Comparison of ENCODE assay signal across 8 cellular contexts in genomic region chr1:145824499-145824842, GRCh38. TPM values are rescaled to one million over a fixed set of nuclear protein-coding genes. Genes with fewer than 3 reads are reported as not detected.
DNase-seq lines count a peak whose midpoint lies in the region; ATAC-seq, FAIRE-seq and TF ChIP-seq lines count a peak whose summit lies in the region.

No MANE protein-coding gene starts in this region.

- H3K9me3 Mint-ChIP-seq in H9 (no peaks in the 10 kb centered on the region; a peak in 1 of 5 replicates), WTC11 (no peaks in the 10 kb centered on the region)

- no peak overlapping the region for H3T11ph ChIP-seq in H9 (ENCODE audit: low read length)

- no peak for FAIRE-seq in small intestine (lab: Jason Lieb, UNC)

- H4K20me1 ChIP-seq in H9 (ENCODE audit: control insufficient read depth, insufficient read depth, insufficient read length) (no peaks in the 10 kb centered on the region), hepatocyte (ENCODE audit: insufficient read depth, poor library complexity, severe bottlenecking) (no peaks in the 10 kb centered on the region)

- peak overlapping the region; percentile 99 for H3K27ac Mint-ChIP-seq in H9
- H3K27ac Mint-ChIP-seq in WTC11, result peak overlapping the region; percentile 99

- no peak for TF ChIP-seq CTCF in H9 (conservative IDR thresholded peaks at IDR 0.05)
- no peak for TF ChIP-seq CTCF in WTC11 (IDR thresholded peaks at IDR 0.05)
- TF ChIP-seq CTCF in hepatocyte (IDR thresholded peaks at IDR 0.05; ENCODE audit: poor library complexity), result no peak

- H3K4me1 ChIP-seq in H9 (ENCODE audit: insufficient read depth, low read length), result no peaks in the 10 kb centered on the region
- H3K4me1 ChIP-seq in hepatocyte (ENCODE audit: insufficient read depth), result peaks cover 9% of the 10 kb centered on the region
- peaks cover 0 to 2% of the 10 kb centered on the region in 2 donors for H3K4me1 ChIP-seq in small intestine (ENCODE audit: control insufficient read depth in 2 of 2, insufficient read depth in 1 of 2, low read depth in 1 of 2, low read length in 1 of 2)

- H2AK5ac ChIP-seq in H9 (ENCODE audit: insufficient read length, low read length), result no peak overlapping the region

- no peak overlapping the region for H2BK12ac ChIP-seq in H9 (ENCODE audit: insufficient read length, low read depth, low read length)

- peaks cover 3% of the 10 kb centered on the region for H3K79me1 ChIP-seq in H9 (ENCODE audit: insufficient read depth, low read depth, low read length, poor library complexity, severe bottlenecking)

- H3K36me3 Mint-ChIP-seq in H9 (ENCODE audit: insufficient read depth in 1 of 3, low read depth in 3 of 3), result peaks cover 26 to 37% (median 37%) of the 10 kb centered on the region in 3 experiments
- H3K36me3 Mint-ChIP-seq in WTC11, result peaks cover 32% of the 10 kb centered on the region

- H3K4me3 Mint-ChIP-seq in H9, result peak overlapping the region; percentile 98 to 99
- H3K4me3 Mint-ChIP-seq in WTC11, result peak overlapping the region; percentile 93

- H3K36me3 ChIP-seq in hepatocyte (replicated peaks; ENCODE audit: insufficient read depth, low read depth) (peaks cover 4% of the 10 kb centered on the region), small intestine (ENCODE audit: control insufficient read depth in 2 of 2, insufficient read depth in 2 of 2, low read length in 2 of 2) (peaks cover 16 to 17% of the 10 kb centered on the region in 2 donors)

- H2BK20ac ChIP-seq in H9 (ENCODE audit: low read depth, low read length, poor library complexity, severe bottlenecking), result no peak overlapping the region

- H3K4me3 ChIP-seq in hepatocyte, result peak overlapping the region; percentile 90
- H3K4me3 ChIP-seq in small intestine (ENCODE audit: low read depth in 1 of 2, low read length in 2 of 2), result peak overlapping the region; percentile 75 to 80

- H3K23ac ChIP-seq in H9 (ENCODE audit: insufficient read length, low read depth, low read length), result no peak overlapping the region

- H3K4me2 ChIP-seq in H9 (ENCODE audit: insufficient read depth, insufficient read length, low read length) (peak overlapping the region; percentile 81), hepatocyte (peak overlapping the region; percentile 73)

- no peak for ATAC-seq in WTC11
- no peak for ATAC-seq in GM19455 (IDR thresholded peaks at IDR 0.05; ENCODE audit: unreplicated experiment)

- POLR2A ChIA-PET in WTC11 (lab: Charles Lee), result interaction anchor here (1.4 to 1.6 kb wide), 2 partner anchors 21 to 35 kb away, joined by 7 to 10 read pairs; partner anchors contain the start of genes NUDT17 and PIAS3

- peak overlapping the region; percentile 96 for H4K8ac ChIP-seq in H9 (replicated peaks; ENCODE audit: insufficient read length, low read depth, low read length)

- H2BK15ac ChIP-seq in H9 (ENCODE audit: low read depth, low read length), result no peak overlapping the region

- H3K27ac ChIP-seq in H9 (ENCODE audit: insufficient read length, low read depth, low read length), result peak overlapping the region; percentile 40
- peak overlapping the region; percentile 97 for H3K27ac ChIP-seq in hepatocyte
- H3K27ac ChIP-seq in small intestine (ENCODE audit: low read depth in 1 of 2, low read length in 1 of 2), result peak overlapping the region; percentile 73 to 93

- H3K14ac ChIP-seq in H9 (ENCODE audit: insufficient read depth, low read length), result peak overlapping the region; percentile 95; the same call in 1 of the 2 replicates

- peak overlapping the region; percentile 70 for H2BK5ac ChIP-seq in H9 (ENCODE audit: insufficient read length, low read length)

- H4K5ac ChIP-seq in H9 (ENCODE audit: insufficient read length, low read depth, low read length), result peak overlapping the region; percentile 29

- peak overlapping the region; percentile 29 for H3K56ac ChIP-seq in H9 (ENCODE audit: insufficient read length, low read depth, low read length)

- peaks cover 7% of the 10 kb centered on the region for H3K23me2 ChIP-seq in H9 (ENCODE audit: insufficient read length, low read depth, low read length, poor library complexity, severe bottlenecking)

- CTCF ChIA-PET in WTC11 (lab: Charles Lee), result interaction anchor here (1.1 to 1.4 kb wide), 5 partner anchors 8 to 140 kb away, joined by 3 to 19 read pairs (median 4); partner anchors contain the start of genes ANKRD34A, NUDT17, PIAS3 and POLR3GL

- H4K91ac ChIP-seq in H9 (ENCODE audit: insufficient read length, low read depth, low read length), result no peak overlapping the region

- H3K4me1 Mint-ChIP-seq in H9 (peaks cover 7% of the 10 kb centered on the region in 2 experiments; a peak in 3 of 4 replicates), WTC11 (peaks cover 5% of the 10 kb centered on the region)

- H3K9ac ChIP-seq in H9 (ENCODE audit: extremely low read depth, insufficient read length, low read length), result peak overlapping the region; percentile 97

- no peaks in the 10 kb centered on the region for H3K9me2 ChIP-seq in hepatocyte (replicated peaks; ENCODE audit: insufficient read depth)

- WGBS in H9 (ENCODE audit: extremely low coverage, insufficient read length, low lambda C conversion rate), result no CpG with 5 or more reads among the region's 7 CpGs
- 4% methylated on average over 7 of the region's 7 CpGs for WGBS in hepatocyte (ENCODE audit: low lambda C conversion rate, missing lambda C conversion rate)
- 0 to 1% (median 1%) methylated on average over 7 of the region's 7 CpGs for WGBS in small intestine, 3 donors

- H3K18ac ChIP-seq in H9 (ENCODE audit: insufficient read length, low read depth, low read length), result no peak overlapping the region

- H3K79me2 ChIP-seq in H9 (ENCODE audit: insufficient read depth, low read length), result peaks cover 3% of the 10 kb centered on the region; the same call in 1 of the 2 replicates
- H3K79me2 ChIP-seq in hepatocyte, result peaks cover 42% of the 10 kb centered on the region

- H2BK120ac ChIP-seq in H9 (ENCODE audit: low read depth, low read length, poor library complexity, severe bottlenecking), result no peak overlapping the region

- DNase-seq in H9 (no peak), WTC11 (ENCODE audit: low spot score) (no peak), hepatocyte (ENCODE audit: low spot score) (no peak), small intestine (no peak), NCI-H146 (lab: John Stamatoyannopoulos, UW) (no peak), NCI-H774 (lab: John Stamatoyannopoulos, UW) (no peak), anterior cingulate cortex (lab: John Stamatoyannopoulos, UW) (no peak)

- H3K4ac ChIP-seq in H9 (ENCODE audit: low read depth, low read length), result no peak overlapping the region

- peak overlapping the region; percentile 24 for H2AFZ ChIP-seq in H9 (ENCODE audit: low read length)
- peak overlapping the region; percentile 93 for H2AFZ ChIP-seq in hepatocyte

- H3K9me3 ChIP-seq in H9 (ENCODE audit: control insufficient read depth, low read depth, low read length), result no peaks in the 10 kb centered on the region
- H3K9me3 ChIP-seq in hepatocyte (ENCODE audit: low read depth), result no peaks in the 10 kb centered on the region
- H3K9me3 ChIP-seq in small intestine (ENCODE audit: control insufficient read depth, low read depth), result no peaks in the 10 kb centered on the region

- no peaks in the 10 kb centered on the region for H3K27me3 ChIP-seq in H9 (ENCODE audit: insufficient read depth, low read length)
- no peaks in the 10 kb centered on the region for H3K27me3 ChIP-seq in hepatocyte
- no peaks in the 10 kb centered on the region for H3K27me3 ChIP-seq in small intestine (ENCODE audit: control insufficient read depth in 2 of 2, insufficient read depth in 2 of 2, low read length in 2 of 2)

- peaks cover 4% of the 10 kb centered on the region for H3K27me3 Mint-ChIP-seq in H9 (ENCODE audit: low read depth)
- H3K27me3 Mint-ChIP-seq in WTC11 (ENCODE audit: low read depth), result no peaks in the 10 kb centered on the region

TF ChIP-seq in WTC11, 78 proteins besides CTCF, POLR2A, EP300 and RAD21:
- TF ChIP-seq KAT7 (CRISPR knock-in tag; IDR thresholded peaks at IDR 0.05; ENCODE audit: borderline replicate concordance), result no peak
- TF ChIP-seq, protein P1, sequence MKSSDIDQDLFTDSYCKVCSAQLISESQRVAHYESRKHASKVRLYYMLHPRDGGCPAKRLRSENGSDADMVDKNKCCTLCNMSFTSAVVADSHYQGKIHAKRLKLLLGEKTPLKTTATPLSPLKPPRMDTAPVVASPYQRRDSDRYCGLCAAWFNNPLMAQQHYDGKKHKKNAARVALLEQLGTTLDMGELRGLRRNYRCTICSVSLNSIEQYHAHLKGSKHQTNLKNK (CRISPR knock-in tag; IDR thresholded peaks at IDR 0.05), result no peak
- TF ChIP-seq TEAD4 (CRISPR knock-in tag; IDR thresholded peaks at IDR 0.05), result no peak
- no peak for TF ChIP-seq TP53 (CRISPR knock-in tag; IDR thresholded peaks at IDR 0.05)

RNA-seq across cellular contexts. Expression of gene POLR3C, which starts 0.5 kb away (rescaled TPM):
- total RNA-seq in H9 (2021) (33.4 and 37.2 TPM in 2 replicates), WTC11 (2021) (20.2 to 24.9 TPM (median 22.7 TPM) in 3 replicates), hepatocyte (19.6 and 29.2 TPM in 2 replicates)
- polyA plus RNA-seq in hepatocyte (20.6 and 20.9 TPM in 2 replicates), small intestine (10 to 100 TPM; 11.6 to 18.5 (median 16.2) TPM)

RNA-seq across cellular contexts. Expression of gene RNF115, which starts 0.6 kb away (rescaled TPM):
- total RNA-seq in H9 (2021) (10.8 and 11.0 TPM in 2 replicates), WTC11 (2021) (8.1 to 9.2 TPM (median 9.0 TPM) in 3 replicates), hepatocyte (10.3 and 13.7 TPM in 2 replicates)
- polyA plus RNA-seq in hepatocyte (8.6 and 8.7 TPM in 2 replicates), small intestine (1 to 10 TPM; 2.7 to 4.7 (median 3.4) TPM)

RNA-seq across cellular contexts. Expression of gene NUDT17, which starts 21.0 kb away (rescaled TPM):
- 3.0 and 4.0 TPM in 2 replicates for total RNA-seq in H9 (2021)
- 2.7 to 3.5 TPM (median 3.3 TPM) in 3 replicates for total RNA-seq in WTC11 (2021)
- 4.9 and 5.2 TPM in 2 replicates for total RNA-seq in hepatocyte
- 1.3 and 2.7 TPM in 2 replicates for polyA plus RNA-seq in hepatocyte
- polyA plus RNA-seq in small intestine, result 1 to 10 TPM in 2 of 3 donors, under 1 TPM in 1; 0.54 to 1.6 (median 1.6) TPM

RNA-seq across cellular contexts. Expression of gene PIAS3, which starts 34.4 kb away (rescaled TPM):
- total RNA-seq in H9 (2021) (33.9 TPM in 2 replicates), WTC11 (2021) (44.9 to 52.4 TPM (median 49.6 TPM) in 3 replicates), hepatocyte (18.0 and 18.1 TPM in 2 replicates)
- polyA plus RNA-seq in hepatocyte (51.2 and 60.7 TPM in 2 replicates), small intestine (10 to 100 TPM in 1 of 3 donors, 1 to 10 TPM in 2; 5.9 to 10.1 (median 8.3) TPM)

Comparison
In these comparisons a context has a peak if more than half of its experiments do, and no peak if none do; other contexts are left out.
1. H3K27ac ChIP-seq: peak in every context shown above with its lines; median percentile 97 in hepatocyte; 83 in small intestine; 40 in H9.